9 cellular contexts compared by ENCODE assay signal in the genomic region with DNA sequence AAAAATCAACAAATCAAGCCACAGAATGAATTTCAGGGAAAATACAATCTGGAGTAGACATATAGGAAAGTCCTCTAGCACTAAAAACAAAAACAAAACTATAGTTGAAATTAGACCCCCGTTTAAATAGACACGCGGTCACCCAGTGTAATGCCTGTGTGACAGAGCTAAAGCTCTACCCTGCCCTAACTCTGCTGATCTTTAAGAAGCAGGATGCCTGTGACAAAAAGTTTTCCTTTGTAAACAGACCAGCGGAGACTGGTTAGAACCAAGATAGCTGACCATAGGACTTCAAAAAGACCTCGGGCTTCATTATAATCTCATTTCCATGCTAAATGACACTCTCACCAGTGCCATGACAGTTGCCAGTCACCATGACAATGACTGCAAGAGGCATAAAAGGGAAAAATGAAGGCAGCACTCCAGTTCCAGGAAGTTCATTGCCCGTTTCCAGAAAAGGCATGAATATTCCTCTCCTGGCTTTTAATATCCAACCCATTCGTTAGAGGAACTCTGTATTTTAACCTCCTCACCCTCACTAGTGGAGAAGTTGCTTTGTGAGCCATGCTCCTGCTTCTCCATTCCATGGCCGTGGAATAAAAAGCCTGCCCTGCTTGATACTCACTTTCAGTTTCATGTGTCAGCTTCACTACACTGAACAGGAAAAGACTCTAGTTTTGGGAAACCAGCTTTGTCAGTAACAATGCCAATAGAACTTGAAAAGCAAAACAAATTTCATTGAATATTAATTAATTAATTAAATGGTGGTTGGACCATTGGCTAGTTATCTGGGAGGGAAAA.
DNase-seq lines count a peak whose midpoint lies in the region; ATAC-seq and TF ChIP-seq lines count a peak whose summit lies in the region.
"Had no signal": no experiment of that assay in that cellular context is flagged by ENCODE, and none has a peak within 500 bp of the region (broad histone marks: within the 10 kb centered on the region; RNA-seq: fewer than 3 reads in every experiment).

No MANE protein-coding gene starts in this region.

- intact Hi-C loops in mucosa of descending colon (cut with DNase I, micrococcal nuclease): no loop called here
- intact Hi-C loops in ascending aorta (cut with DNase I): no loop called here

- ATAC-seq in mucosa of descending colon: peak; percentile 54

- H3K9ac ChIP-seq in Karpas-422 (ENCODE audit: low read length): no peak overlapping the region

- H3K4me1 ChIP-seq in ACC112 (ENCODE audit: control insufficient read depth, insufficient read depth, low read length, unreplicated experiment) (peaks cover 6% of the 10 kb centered on the region), Karpas-422 (ENCODE audit: low read length) (no peaks in the 10 kb centered on the region), mucosa of descending colon (ENCODE audit: low read depth) (no peaks in the 10 kb centered on the region), ascending aorta (no peaks in the 10 kb centered on the region)

- no peaks in the 10 kb centered on the region for H3K79me2 ChIP-seq in ACC112 (ENCODE audit: control insufficient read depth, insufficient read depth, low read length, unreplicated experiment)
- H3K79me2 ChIP-seq in Karpas-422 (ENCODE audit: low read length): no peaks in the 10 kb centered on the region

- H3K36me3 ChIP-seq in ACC112 (ENCODE audit: insufficient read depth, low read length) (no peaks in the 10 kb centered on the region), Karpas-422 (ENCODE audit: insufficient read depth, low read length) (no peaks in the 10 kb centered on the region), mucosa of descending colon (ENCODE audit: low read depth) (no peaks in the 10 kb centered on the region), ascending aorta (no peaks in the 10 kb centered on the region)

- peak overlapping the region; percentile 74 for H3K4me3 ChIP-seq in ACC112 (ENCODE audit: low read depth, low read length)
- no peak overlapping the region for H3K4me3 ChIP-seq in Karpas-422 (ENCODE audit: low read length)
- H3K4me3 ChIP-seq in mucosa of descending colon: no peak overlapping the region
- H3K4me3 ChIP-seq in ascending aorta: peak overlapping the region in 1 of 2 donors; percentile 17

- H3K27ac ChIP-seq in ACC112 (ENCODE audit: low read depth, low read length) (no peak overlapping the region), Karpas-422 (ENCODE audit: low read length) (no peak overlapping the region), ascending aorta (peak overlapping the region in 1 of 2 donors; percentile 29), substantia nigra (ENCODE audit: low read depth, low read length, poor library complexity, severe bottlenecking) (no peak overlapping the region)

- peak overlapping the region; percentile 95 for H2AFZ ChIP-seq in ACC112 (ENCODE audit: low read length, unreplicated experiment)
- no peak overlapping the region for H2AFZ ChIP-seq in Karpas-422 (ENCODE audit: low read length)

- H4K20me1 ChIP-seq in Karpas-422 (ENCODE audit: insufficient read depth, low read depth, low read length): no peaks in the 10 kb centered on the region

- peak overlapping the region; percentile 12 for H3K4me2 ChIP-seq in Karpas-422 (ENCODE audit: low read depth, low read length, poor library complexity, severe bottlenecking)

- no peaks in the 10 kb centered on the region for H3K9me3 ChIP-seq in Karpas-422 (ENCODE audit: low read length)
- H3K9me3 ChIP-seq in mucosa of descending colon: no peaks in the 10 kb centered on the region
- no peaks in the 10 kb centered on the region for H3K9me3 ChIP-seq in ascending aorta

- DNase-seq in Karpas-422 (no peak), dermis blood vessel endothelial cell (peak; percentile 48), mucosa of descending colon (no peak), NCI-H82 treated with DMSO at 0.1 percent for 48 hours (lab: John Stamatoyannopoulos, UW; ENCODE audit: unreplicated experiment) (no peak), D341Med (ENCODE audit: low spot score) (no peak), ascending aorta (ENCODE audit: low spot score in 2 of 2) (no peak), substantia nigra (lab: John Stamatoyannopoulos, UW) (no peak)
- DNase-seq: Kasumi-1 had no signal

- no peaks in the 10 kb centered on the region for H3K9me2 ChIP-seq in Karpas-422 (replicated peaks; ENCODE audit: insufficient read depth, low read length)

- TF ChIP-seq CTCF in mucosa of descending colon (IDR thresholded peaks at IDR 0.05) (no peak), ascending aorta (IDR thresholded peaks at IDR 0.05) (no peak)

- peaks cover 22% of the 10 kb centered on the region for H3K27me3 ChIP-seq in ACC112 (ENCODE audit: insufficient read depth, low read length)
- H3K27me3 ChIP-seq in Karpas-422 (ENCODE audit: low read length): no peaks in the 10 kb centered on the region
- no peaks in the 10 kb centered on the region for H3K27me3 ChIP-seq in ascending aorta
